26 cellular contexts compared by ENCODE assay signal in the genomic region with DNA sequence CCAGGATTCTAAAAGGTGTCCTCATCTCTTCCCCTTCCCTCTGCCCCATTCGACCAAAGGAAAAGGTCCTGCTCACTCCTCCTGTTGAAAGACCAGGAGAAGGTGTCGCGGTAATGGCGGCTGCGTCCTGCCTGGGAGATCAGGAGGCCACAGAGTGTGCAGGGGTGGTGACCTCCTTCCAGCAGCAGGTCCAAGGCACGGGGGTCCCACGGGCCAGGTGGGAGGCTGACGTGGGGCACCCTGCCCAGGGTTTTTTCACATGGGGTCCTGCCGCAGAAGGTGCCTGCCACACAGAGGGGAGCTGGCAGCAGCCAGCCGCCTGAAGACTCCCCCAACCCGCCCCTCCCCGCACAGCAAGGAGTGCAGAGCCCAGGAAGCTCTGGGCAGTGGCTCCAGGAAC. TPM values are rescaled to one million over a fixed set of nuclear protein-coding genes. Genes with fewer than 3 reads are reported as not detected.
"Had no signal": no experiment of that assay in that cellular context is flagged by ENCODE, and none has a peak within 500 bp of the region (broad histone marks: within the 10 kb centered on the region; RNA-seq: fewer than 3 reads in every experiment).

No MANE protein-coding gene starts in this region.

- H3K27ac ChIP-seq: dorsolateral prefrontal cortex, ovary, right lobe of liver, suprapubic skin, transverse colon, upper lobe of right lung, uterus had no signal

- H3K4me3 ChIP-seq: dorsolateral prefrontal cortex, lung, ovary, right lobe of liver, suprapubic skin, transverse colon, upper lobe of right lung, uterus had no signal

- DNase-seq: cerebellar nuclear complex; effector CD4-positive, alpha-beta T cell; hypothalamus; occipital lobe; ovary; small intestine; stimulated activated CD4-positive, alpha-beta T cell treated with anti-CD3 and anti-CD28 coated beads, Interleukin-12 subunit alpha, Interleukin-12 subunit beta, amount 100 ng/mL, for 4 hours; stimulated activated CD4-positive, alpha-beta T cell treated with anti-CD3 and anti-CD28 coated beads, Interleukin-1b, Interleukin-23, amount 100 ng/mL, for 48 hours; stimulated activated CD4-positive, alpha-beta T cell treated with anti-CD3 and anti-CD28 coated beads, Interleukin-4, amount 100 ng/mL, for 1 hour; stimulated activated CD8-positive, alpha-beta memory T cell treated with anti-CD3 and anti-CD28 coated beads, Interleukin-4, amount 100 ng/mL, for 48 hours; stimulated activated naive CD4-positive, alpha-beta T cell; stimulated activated naive CD8-positive, alpha-beta T cell treated with anti-CD3 and anti-CD28 coated beads, Interleukin-15, amount 100 ng/mL, for 72 hours; transverse colon; uterus had no signal

- ATAC-seq: left lobe of liver; right lobe of liver; stimulated activated naive CD8-positive, alpha-beta T cell treated with anti-CD3 and anti-CD28 coated beads, Interleukin-15, amount 100 ng/mL, for 72 hours; upper lobe of right lung had no signal

- H3K4me1 ChIP-seq: right lobe of liver, suprapubic skin, transverse colon, upper lobe of right lung, uterus had no signal

- H3K27me3 ChIP-seq: ovary, right lobe of liver, transverse colon, upper lobe of right lung, uterus had no signal

- FAIRE-seq: colon, frontal cortex, keratinocyte, small intestine had no signal

- H3K36me3 ChIP-seq: ovary, right lobe of liver, suprapubic skin, transverse colon, upper lobe of right lung, uterus had no signal

- H3K9me3 Mint-ChIP-seq: nephron; stimulated activated naive CD8-positive, alpha-beta T cell treated with anti-CD3 and anti-CD28 coated beads, Interleukin-15, amount 100 ng/mL, for 72 hours had no signal

- H3K27ac Mint-ChIP-seq: memory B cell; nephron; stimulated activated naive CD8-positive, alpha-beta T cell treated with anti-CD3 and anti-CD28 coated beads, Interleukin-15, amount 100 ng/mL, for 72 hours had no signal

- H3K9me3 ChIP-seq: ovary, right lobe of liver, suprapubic skin, transverse colon, upper lobe of right lung, uterus had no signal

- H3K4me3 Mint-ChIP-seq: memory B cell; nephron; stimulated activated naive CD8-positive, alpha-beta T cell treated with anti-CD3 and anti-CD28 coated beads, Interleukin-15, amount 100 ng/mL, for 72 hours had no signal

- H3K27me3 Mint-ChIP-seq: memory B cell had no signal

- H3K4me1 Mint-ChIP-seq: memory B cell; nephron; stimulated activated naive CD8-positive, alpha-beta T cell treated with anti-CD3 and anti-CD28 coated beads, Interleukin-15, amount 100 ng/mL, for 72 hours had no signal

- H3K36me3 Mint-ChIP-seq: memory B cell had no signal

RNA-seq across cellular contexts. Expression of a gene that starts 22.2 kb away (rescaled TPM):
- total RNA-seq: pulmonary artery endothelial cell had no signal
- polyA plus RNA-seq: keratinocyte had no signal
